8 cellular contexts compared by ENCODE assay signal in the genomic region with DNA sequence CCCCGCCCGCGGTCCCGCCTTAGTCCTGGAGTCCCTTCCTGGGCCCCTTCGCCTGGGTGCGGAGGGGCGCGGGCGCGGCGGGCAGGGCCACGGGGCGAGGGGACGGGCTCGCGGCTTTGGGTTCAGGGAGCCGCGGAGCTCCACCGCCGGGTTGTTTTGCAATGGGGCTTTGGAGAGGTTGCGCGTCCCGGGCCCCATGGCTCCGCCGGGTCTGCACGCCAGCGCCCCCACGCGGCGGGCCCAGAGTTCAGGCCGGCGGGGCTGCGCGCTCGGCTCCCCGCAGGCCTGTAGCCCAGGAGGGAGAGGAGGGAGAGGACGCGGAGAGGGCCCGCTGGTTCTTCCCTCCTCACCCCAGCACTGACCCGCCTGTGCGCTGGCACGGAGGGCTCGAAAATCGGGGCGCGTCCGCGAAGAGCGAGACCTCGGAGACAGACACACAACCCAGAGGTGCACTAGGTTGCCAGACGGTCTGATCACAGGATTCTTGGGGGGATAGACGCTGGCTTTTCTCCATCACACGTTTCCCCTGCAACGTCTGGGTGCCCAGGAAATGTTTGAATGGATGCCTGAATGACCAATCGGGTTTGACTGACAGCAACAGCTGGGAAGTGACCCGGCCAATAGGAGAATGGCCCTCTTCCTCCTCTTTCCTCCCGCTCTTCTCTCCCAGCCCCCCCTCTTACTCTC. TPM values are rescaled to one million over a fixed set of nuclear protein-coding genes. Genes with fewer than 3 reads are reported as not detected.
DNase-seq lines count a peak whose midpoint lies in the region; TF ChIP-seq lines count a peak whose summit lies in the region.

No MANE protein-coding gene starts in this region.

- in situ Hi-C loops in astrocyte of the cerebellum (cut with HindIII; ENCODE audit: low sequenced_read_pairs), result loop anchor here (5.0 kb wide), 1 partner anchor 47 kb away; no protein-coding TSS in a partner anchor

- H3K4me3 ChIP-seq in astrocyte of the cerebellum (ENCODE audit: low read depth, low read length), result peak overlapping the region; percentile 28

- TF ChIP-seq CTCF in astrocyte of the cerebellum (IDR thresholded peaks at IDR 0.05; ENCODE audit: low read depth, low read length, missing control alignments), result peak; percentile 66

- peak; percentile 70 for DNase-seq in EL
- DNase-seq in M059J (ENCODE audit: low read depth), result peak; percentile 60
- DNase-seq in astrocyte of the cerebellum (ENCODE audit: low read depth), result no peak
- DNase-seq in iPS-NIHi11 (ENCODE audit: low spot score), result peak; percentile 92
- peak; percentile 70 for DNase-seq in stimulated activated CD8-positive, alpha-beta memory T cell treated with anti-CD3 and anti-CD28 coated beads, Interleukin-4, amount 100 ng/mL, for 48 hours
- DNase-seq in NCI-H1105 (lab: John Stamatoyannopoulos, UW), result no peak
- no peak for DNase-seq in NCI-H2107 treated with DMSO at 0.1 percent for 48 hours (lab: John Stamatoyannopoulos, UW; ENCODE audit: unreplicated experiment)
- DNase-seq in KG1 (lab: John Stamatoyannopoulos, UW), result no peak

RNA-seq across cellular contexts. Expression of gene SIX2, which starts 4.9 kb away (rescaled TPM):
- total RNA-seq in M059J (2014; rRNA removed; shearing (Covaris generic)), result 0.37 TPM in 1 of 2 replicates, not detected in the other

Comparison
In these comparisons a context has a peak if more than half of its experiments do, and no peak if none do; other contexts are left out.
1. DNase-seq: peak in EL (single experiment), M059J (single experiment), iPS-NIHi11 (single experiment) and stimulated activated CD8-positive, alpha-beta memory T cell treated with anti-CD3 and anti-CD28 coated beads, Interleukin-4, amount 100 ng/mL, for 48 hours (single experiment); none in astrocyte of the cerebellum (single experiment), NCI-H1105 (single experiment), NCI-H2107 treated with DMSO at 0.1 percent for 48 hours (single experiment) and KG1 (single experiment).